ENCODE assay signal across 9 cellular contexts in the genomic region with DNA sequence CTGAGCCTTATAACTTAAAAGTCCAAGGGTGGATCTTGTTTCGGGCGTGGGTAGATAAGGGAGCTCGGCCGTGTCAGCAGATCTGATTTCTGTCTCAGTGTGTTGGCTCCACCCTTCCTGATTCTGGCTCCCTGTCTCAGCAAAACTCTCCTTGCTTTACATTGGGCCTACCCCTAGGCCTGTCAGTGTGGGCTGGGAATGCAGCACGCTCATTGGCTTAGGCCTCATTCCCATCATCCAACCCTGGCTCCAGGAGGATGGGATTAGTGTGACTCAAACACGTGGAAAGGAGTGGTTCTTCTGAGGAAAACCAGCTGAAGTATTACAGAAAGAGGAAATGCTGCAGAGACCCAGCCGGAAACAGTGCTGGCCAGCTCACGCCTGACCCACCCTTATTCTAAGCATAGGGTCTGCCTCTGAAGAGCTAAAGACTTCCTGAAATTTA. TPM values are rescaled to one million over a fixed set of nuclear protein-coding genes. Genes with fewer than 3 reads are reported as not detected.
DNase-seq lines count a peak whose midpoint lies in the region; ATAC-seq, FAIRE-seq and TF ChIP-seq lines count a peak whose summit lies in the region.
"Had no signal": no experiment of that assay in that cellular context is flagged by ENCODE, and none has a peak within 500 bp of the region (broad histone marks: within the 10 kb centered on the region; RNA-seq: fewer than 3 reads in every experiment).

No MANE protein-coding gene starts in this region.

- TF ChIP-seq EP300 in upper lobe of left lung (IDR thresholded peaks at IDR 0.05) = peak in 1 of 4 donors; percentile 45

- no peaks in the 10 kb centered on the region for H3K27me3 Mint-ChIP-seq in activated T-cell treated with anti-CD3 and anti-CD28 coated beads, Interleukin-2, amount 50 U/mL, for 4 hours (ENCODE audit: low read depth)
- H3K27me3 Mint-ChIP-seq in effector memory CD8-positive, alpha-beta T cell = no peaks in the 10 kb centered on the region

- H3K36me3 Mint-ChIP-seq in activated T-cell treated with anti-CD3 and anti-CD28 coated beads, Interleukin-2, amount 50 U/mL, for 4 hours (ENCODE audit: insufficient read depth) = no peaks in the 10 kb centered on the region
- H3K36me3 Mint-ChIP-seq in effector memory CD8-positive, alpha-beta T cell (ENCODE audit: insufficient read depth) = no peaks in the 10 kb centered on the region

- no peaks in the 10 kb centered on the region for H3K9me3 Mint-ChIP-seq in activated T-cell treated with anti-CD3 and anti-CD28 coated beads, Interleukin-2, amount 50 U/mL, for 4 hours
- no peaks in the 10 kb centered on the region for H3K9me3 Mint-ChIP-seq in effector memory CD8-positive, alpha-beta T cell

- TF ChIP-seq CTCF in lung (IDR thresholded peaks at IDR 0.05; ENCODE audit: control extremely low read depth, extremely low read depth) = no peak
- no peak for TF ChIP-seq CTCF in upper lobe of left lung (IDR thresholded peaks at IDR 0.05)

- peaks cover 37% of the 10 kb centered on the region for H3K4me1 Mint-ChIP-seq in activated T-cell treated with anti-CD3 and anti-CD28 coated beads, Interleukin-2, amount 50 U/mL, for 4 hours (ENCODE audit: low read depth)
- H3K4me1 Mint-ChIP-seq in effector memory CD8-positive, alpha-beta T cell (ENCODE audit: low read depth in 2 of 2) = peaks cover 7 to 24% of the 10 kb centered on the region in 2 donors

- 1 to 4% methylated on average over 8 of the region's 8 CpGs for WGBS in lung, 2 donors
- WGBS in upper lobe of left lung, 2 donors = 8 to 13% methylated on average over 8 of the region's 8 CpGs

- peak overlapping the region; percentile 47 for H3K4me3 Mint-ChIP-seq in activated T-cell treated with anti-CD3 and anti-CD28 coated beads, Interleukin-2, amount 50 U/mL, for 4 hours
- H3K4me3 Mint-ChIP-seq in effector memory CD8-positive, alpha-beta T cell = peak overlapping the region in 1 of 2 donors; percentile 58

- no peaks in the 10 kb centered on the region for H3K27me3 ChIP-seq in lung (ENCODE audit: control insufficient read depth, insufficient read depth)
- H3K27me3 ChIP-seq in upper lobe of left lung = no peaks in the 10 kb centered on the region

- H3K27ac Mint-ChIP-seq in effector memory CD8-positive, alpha-beta T cell = peak overlapping the region in 1 of 2 donors; percentile 90

- H3K27ac ChIP-seq in lung (ENCODE audit: low read depth in 1 of 2, low read length in 1 of 2) (peak overlapping the region; percentile 81 to 94), upper lobe of left lung (peak overlapping the region; percentile 81 to 94 (median 88))

- H3K4me1 ChIP-seq in lung (ENCODE audit: control insufficient read depth in 2 of 2, insufficient read depth in 2 of 2, low read length in 2 of 2) (peaks cover 4 to 5% of the 10 kb centered on the region in 2 donors), upper lobe of left lung (peaks cover 7 to 24% (median 22%) of the 10 kb centered on the region in 4 donors)

- DNase-seq in activated T-cell treated with anti-CD3 and anti-CD28 coated beads, Interleukin-2, amount 50 U/mL, for 4 hours = peak; percentile 4
- DNase-seq in activated T-cell treated with anti-CD3 and anti-CD28 coated beads for 4 hours (no peak), RCC 7860 (ENCODE audit: low spot score) (peak; percentile 97), lung (ENCODE audit: low spot score) (peak; percentile 92), upper lobe of left lung (peak in 1 of 2 donors; percentile 96), activated gamma-delta T cell treated with Interleukin-2 at 50 U/mL for 16 hours (no peak)
- peak in 2 of 3 experiments; percentile 2 to 4 for DNase-seq in effector memory CD8-positive, alpha-beta T cell

- peak in 3 of 4 donors; percentile 64 to 87 (median 81) for TF ChIP-seq POLR2A in upper lobe of left lung (IDR thresholded peaks at IDR 0.05)

- FAIRE-seq in RCC 7860 (lab: Jason Lieb, UNC) = peak; percentile 99
- FAIRE-seq: G401.6 had no signal

- H3K4me3 ChIP-seq in lung = peak overlapping the region; percentile 18
- H3K4me3 ChIP-seq in upper lobe of left lung = peak overlapping the region in 3 of 4 donors; percentile 37 to 43 (median 42)

- H3K9me3 ChIP-seq in lung (ENCODE audit: control insufficient read depth in 2 of 2, insufficient read depth in 1 of 2, low read length in 1 of 2) (no peaks in the 10 kb centered on the region), upper lobe of left lung (no peaks in the 10 kb centered on the region)

- peak in 1 of 2 donors; percentile 50 for ATAC-seq in activated T-cell treated with anti-CD3 and anti-CD28 coated beads, Interleukin-2, amount 50 U/mL, for 4 hours
- ATAC-seq in HG03025 (IDR thresholded peaks at IDR 0.05; ENCODE audit: low FRiP score, unreplicated experiment) = peak; percentile 80
- peak; percentile 72 for ATAC-seq in effector memory CD8-positive, alpha-beta T cell (replicated peaks)
- ATAC-seq in lung (ENCODE audit: insufficient read depth, low FRiP score) = peak; percentile 98
- ATAC-seq in upper lobe of left lung (ENCODE audit: low FRiP score in 2 of 2) = peak; percentile 98 to 99

- no peaks in the 10 kb centered on the region for H3K36me3 ChIP-seq in lung (ENCODE audit: control insufficient read depth in 2 of 2, insufficient read depth in 2 of 2, low read length in 2 of 2)
- no peaks in the 10 kb centered on the region for H3K36me3 ChIP-seq in upper lobe of left lung

RNA-seq across cellular contexts. Expression of a gene that starts 59.9 kb away (rescaled TPM):
- 100 to 1,000 TPM; 112 to 142 (median 141) TPM for total RNA-seq in activated T-cell treated with anti-CD3 and anti-CD28 coated beads, Interleukin-2, amount 50 U/mL, for 4 hours
- total RNA-seq in lung (100 to 1,000 TPM; 180 to 369 TPM), upper lobe of left lung (100 to 1,000 TPM; 199 to 483 (median 293) TPM)
- 100 to 1,000 TPM; 147 to 159 TPM for polyA plus RNA-seq in lung

Comparison
In these comparisons a context has a peak if more than half of its experiments do, and no peak if none do; other contexts are left out.
1. DNase-seq: peak in activated T-cell treated with anti-CD3 and anti-CD28 coated beads, Interleukin-2, amount 50 U/mL, for 4 hours (single experiment), RCC 7860 (single experiment), effector memory CD8-positive, alpha-beta T cell (2 of 3) and lung (single experiment); none in activated T-cell treated with anti-CD3 and anti-CD28 coated beads for 4 hours (single experiment) and activated gamma-delta T cell treated with Interleukin-2 at 50 U/mL for 16 hours (single experiment).